Comparison of ENCODE assay signal across 8 cellular contexts in genomic region chr14:64702493-64703392, GRCh38. TPM values are rescaled to one million over a fixed set of nuclear protein-coding genes. Genes with fewer than 3 reads are reported as not detected.
DNase-seq lines count a peak whose midpoint lies in the region; ATAC-seq and TF ChIP-seq lines count a peak whose summit lies in the region.
"Had no signal": no experiment of that assay in that cellular context is flagged by ENCODE, and none has a peak within 500 bp of the region (broad histone marks: within the 10 kb centered on the region; RNA-seq: fewer than 3 reads in every experiment).

No MANE protein-coding gene starts in this region.

- peaks cover 47% of the 10 kb centered on the region for H3K27me3 ChIP-seq in NT2/D1 (ENCODE audit: insufficient read depth, insufficient read length)
- no peaks in the 10 kb centered on the region for H3K27me3 ChIP-seq in esophagus (ENCODE audit: control insufficient read depth in 1 of 2, insufficient read depth in 2 of 2, low read length in 2 of 2)
- H3K27me3 ChIP-seq in psoas muscle (ENCODE audit: insufficient read depth in 3 of 3, low read length in 2 of 3) = peaks cover 0 to 21% (median 0%) of the 10 kb centered on the region in 3 donors

- H3K4me3 ChIP-seq in NT2/D1 (ENCODE audit: insufficient read length, low read depth) (peak overlapping the region; percentile 19), esophagus (ENCODE audit: low read depth in 1 of 2, low read length in 2 of 2) (no peak overlapping the region), psoas muscle (peak overlapping the region; percentile 89)

- no peak for ATAC-seq in psoas muscle

- H3K9me3 ChIP-seq in NT2/D1 (ENCODE audit: insufficient read depth, low read length) (no peaks in the 10 kb centered on the region), esophagus (ENCODE audit: control insufficient read depth in 2 of 2, insufficient read depth in 1 of 2, low read depth in 1 of 2, low read length in 1 of 2) (no peaks in the 10 kb centered on the region), psoas muscle (no peaks in the 10 kb centered on the region)

- H3K27ac ChIP-seq in esophagus (ENCODE audit: low read depth in 2 of 2, low read length in 1 of 2) (peak overlapping the region; percentile 84 to 91), psoas muscle (no peak overlapping the region)

- intact Hi-C loops in psoas muscle (cut with DNase I) = no loop called here

- no peak for TF ChIP-seq CTCF in psoas muscle (IDR thresholded peaks at IDR 0.05)

- 41 to 51% methylated on average over 25 of the region's 25 CpGs for WGBS in esophagus, 2 donors
- 89 to 93% (median 91%) methylated on average over 25 of the region's 25 CpGs for whole genome bisulfite sequencing in psoas muscle, 3 donors

- no peak overlapping the region for H3K9ac ChIP-seq in NT2/D1 (ENCODE audit: insufficient read length, low read depth)

- peak; percentile 71 for DNase-seq in HT-29 (ENCODE audit: low spot score)
- no peak for DNase-seq in NT2/D1 (ENCODE audit: low read depth, low spot score)
- no peak for DNase-seq in psoas muscle
- DNase-seq in stimulated activated CD4-positive, alpha-beta T cell treated with anti-CD3 and anti-CD28 coated beads, Interleukin-4, amount 100 ng/mL, for 4 hours = no peak
- DNase-seq in H4 (ENCODE audit: low spot score) = no peak
- DNase-seq in NCI-H1694 (lab: John Stamatoyannopoulos, UW) = no peak
- DNase-seq: Right ventricle myocardium superior had no signal

- peaks cover 3% of the 10 kb centered on the region for H3K36me3 ChIP-seq in NT2/D1 (ENCODE audit: insufficient read depth, insufficient read length, low read length)
- no peaks in the 10 kb centered on the region for H3K36me3 ChIP-seq in esophagus (ENCODE audit: control insufficient read depth in 2 of 2, insufficient read depth in 2 of 2, low read length in 1 of 2)
- H3K36me3 ChIP-seq in psoas muscle (ENCODE audit: insufficient read depth in 1 of 2, low read depth in 1 of 2) = no peaks in the 10 kb centered on the region

- peaks cover 7% of the 10 kb centered on the region for H3K4me1 ChIP-seq in NT2/D1 (ENCODE audit: insufficient read depth, insufficient read length)
- H3K4me1 ChIP-seq in esophagus (ENCODE audit: control insufficient read depth in 2 of 2, insufficient read depth in 2 of 2, low read length in 1 of 2) = peaks cover 5 to 20% of the 10 kb centered on the region in 2 donors
- H3K4me1 ChIP-seq in psoas muscle = no peaks in the 10 kb centered on the region

RNA-seq across cellular contexts. Expression of gene PLEKHG3, which starts 1.5 kb away (rescaled TPM):
- 59.2 and 62.9 TPM in 2 replicates for total RNA-seq in HT-29 (2014; rRNA removed; shearing (Covaris generic))
- 10 to 100 TPM; 23.1 to 27.1 TPM for polyA plus RNA-seq in esophagus
- 1 to 10 TPM; 5.2 to 8.2 (median 6.5) TPM for total RNA-seq in psoas muscle
- 1 to 10 TPM; 1.9 to 3.1 (median 2.8) TPM for polyA plus RNA-seq in psoas muscle
- 4.6 and 8.9 TPM in 2 replicates for total RNA-seq in H4 (2014; rRNA removed; shearing (Covaris generic))

Comparison
In these comparisons a context has a peak if more than half of its experiments do, and no peak if none do; other contexts are left out.
1. H3K4me3 ChIP-seq: peak in NT2/D1 (single experiment) and psoas muscle (single experiment); none in esophagus (0 of 2).